In genomic region chr20:32564921-32565734, GRCh38 we compare ENCODE assay signal across 10 cellular contexts. TPM values are rescaled to one million over a fixed set of nuclear protein-coding genes. Genes with fewer than 3 reads are reported as not detected.
DNase-seq lines count a peak whose midpoint lies in the region; ATAC-seq and TF ChIP-seq lines count a peak whose summit lies in the region.
"Had no signal": no experiment of that assay in that cellular context is flagged by ENCODE, and none has a peak within 500 bp of the region (broad histone marks: within the 10 kb centered on the region; RNA-seq: fewer than 3 reads in every experiment).

No MANE protein-coding gene starts in this region.

- H3K4me1 Mint-ChIP-seq in stimulated activated memory B cell treated with anti-CD40 and anti-IgM and Interleukin-4, amounts not matched to agents 10 μg/mL and 1 μg/mL and 100 μg/mL, for 72 hours = peaks cover 23% of the 10 kb centered on the region

- no peaks in the 10 kb centered on the region for H3K27me3 ChIP-seq in gastroesophageal sphincter
- no peaks in the 10 kb centered on the region for H3K27me3 ChIP-seq in effector memory CD4-positive, alpha-beta T cell (replicated peaks; ENCODE audit: control insufficient read depth, insufficient read depth, low read length, poor library complexity, severe bottlenecking)

- H3K27ac Mint-ChIP-seq in stimulated activated memory B cell treated with anti-CD40 and anti-IgM and Interleukin-4, amounts not matched to agents 10 μg/mL and 1 μg/mL and 100 μg/mL, for 72 hours = no peak overlapping the region

- no peak for TF ChIP-seq POLR2A in gastroesophageal sphincter (IDR thresholded peaks at IDR 0.05)

- no peaks in the 10 kb centered on the region for H3K9me3 ChIP-seq in gastroesophageal sphincter
- no peaks in the 10 kb centered on the region for H3K9me3 ChIP-seq in mucosa of descending colon
- H3K9me3 ChIP-seq in effector memory CD4-positive, alpha-beta T cell (ENCODE audit: control insufficient read depth, low read length) = no peaks in the 10 kb centered on the region

- H3K9me3 Mint-ChIP-seq in stimulated activated memory B cell treated with anti-CD40 and anti-IgM and Interleukin-4, amounts not matched to agents 10 μg/mL and 1 μg/mL and 100 μg/mL, for 72 hours = no peaks in the 10 kb centered on the region

- intact Hi-C loops in mucosa of descending colon (cut with DNase I, micrococcal nuclease) = no loop called here

- no peak overlapping the region for H3K4me3 Mint-ChIP-seq in stimulated activated memory B cell treated with anti-CD40 and anti-IgM and Interleukin-4, amounts not matched to agents 10 μg/mL and 1 μg/mL and 100 μg/mL, for 72 hours

- H3K27ac ChIP-seq in gastroesophageal sphincter = no peak overlapping the region
- no peak overlapping the region for H3K27ac ChIP-seq in effector memory CD4-positive, alpha-beta T cell (ENCODE audit: insufficient read depth, low read length, poor library complexity, severe bottlenecking)

- H3K4me3 ChIP-seq in gastroesophageal sphincter = no peak overlapping the region
- H3K4me3 ChIP-seq in mucosa of descending colon = no peak overlapping the region
- H3K4me3 ChIP-seq in effector memory CD4-positive, alpha-beta T cell (ENCODE audit: insufficient read depth, low read depth, low read length, poor library complexity, severe bottlenecking) = no peak overlapping the region

- peak; percentile 71 for DNase-seq in CD1c-positive myeloid dendritic cell (ENCODE audit: extremely low spot score)
- DNase-seq in SK-N-DZ (ENCODE audit: low spot score) = peak; percentile 52
- DNase-seq in mucosa of descending colon = peak; percentile 32 to 72 (median 43)
- DNase-seq in effector memory CD4-positive, alpha-beta T cell = no peak
- no peak for DNase-seq in DMS53 treated with DMSO at 0.1 percent for 48 hours (lab: John Stamatoyannopoulos, UW; ENCODE audit: unreplicated experiment)
- DNase-seq: mesendoderm, NCI-H1694 treated with DMSO at 0.1 percent for 48 hours had no signal

- no peak for TF ChIP-seq EP300 in gastroesophageal sphincter (IDR thresholded peaks at IDR 0.05)

- H3K36me3 ChIP-seq in gastroesophageal sphincter (no peaks in the 10 kb centered on the region), mucosa of descending colon (ENCODE audit: low read depth) (no peaks in the 10 kb centered on the region)
- no peaks in the 10 kb centered on the region for H3K36me3 ChIP-seq in effector memory CD4-positive, alpha-beta T cell (ENCODE audit: control insufficient read depth, insufficient read depth, low read length)

- ATAC-seq in gastroesophageal sphincter (peak; percentile 40), mucosa of descending colon (peak; percentile 47), GM19351 (IDR thresholded peaks at IDR 0.05; ENCODE audit: unreplicated experiment) (no peak)
- ATAC-seq in stimulated activated memory B cell treated with anti-CD40 and anti-IgM and Interleukin-4, amounts not matched to agents 10 μg/mL and 1 μg/mL and 100 μg/mL, for 72 hours = no peak

- WGBS in gastroesophageal sphincter (ENCODE audit: low coverage in 1 of 2), 2 donors = 38 to 74% methylated on average over 4 of the region's 19 CpGs

- H3K4me1 ChIP-seq in gastroesophageal sphincter (no peaks in the 10 kb centered on the region), mucosa of descending colon (ENCODE audit: low read depth) (no peaks in the 10 kb centered on the region)
- H3K4me1 ChIP-seq in effector memory CD4-positive, alpha-beta T cell (ENCODE audit: control insufficient read depth, insufficient read depth, low read length, poor library complexity, severe bottlenecking) = peaks cover 11% of the 10 kb centered on the region

- H3K36me3 Mint-ChIP-seq in stimulated activated memory B cell treated with anti-CD40 and anti-IgM and Interleukin-4, amounts not matched to agents 10 μg/mL and 1 μg/mL and 100 μg/mL, for 72 hours = no peaks in the 10 kb centered on the region

- TF ChIP-seq CTCF in gastroesophageal sphincter (IDR thresholded peaks at IDR 0.05) = no peak
- TF ChIP-seq CTCF in mucosa of descending colon (IDR thresholded peaks at IDR 0.05) = no peak

- no peaks in the 10 kb centered on the region for H3K27me3 Mint-ChIP-seq in stimulated activated memory B cell treated with anti-CD40 and anti-IgM and Interleukin-4, amounts not matched to agents 10 μg/mL and 1 μg/mL and 100 μg/mL, for 72 hours

RNA-seq across cellular contexts. Expression of gene NOL4L, which starts 20.0 kb away (rescaled TPM):
- polyA plus RNA-seq in SK-N-DZ (2014; cell fraction: cytosol; rRNA removed) = 28.6 and 29.6 TPM in 2 replicates
- polyA plus RNA-seq in SK-N-DZ (2014; cell fraction: nucleus; rRNA removed) = 40.7 and 52.5 TPM in 2 replicates
- total RNA-seq in gastroesophageal sphincter (10 to 100 TPM in 2 of 4 donors, 1 to 10 TPM in 2; 9.0 to 14.7 (median 10.8) TPM), mucosa of descending colon (10 to 100 TPM; 46.1 to 75.3 (median 55.1) TPM)

Comparison
In these comparisons a context has a peak if more than half of its experiments do, and no peak if none do; other contexts are left out.
1. DNase-seq: peak in CD1c-positive myeloid dendritic cell (single experiment), SK-N-DZ (single experiment) and mucosa of descending colon (3 of 3); none in effector memory CD4-positive, alpha-beta T cell (0 of 3) and DMS53 treated with DMSO at 0.1 percent for 48 hours (single experiment).
2. ATAC-seq: peak in gastroesophageal sphincter (single experiment) and mucosa of descending colon (single experiment); none in GM19351 (single experiment) and stimulated activated memory B cell treated with anti-CD40 and anti-IgM and Interleukin-4, amounts not matched to agents 10 μg/mL and 1 μg/mL and 100 μg/mL, for 72 hours (single experiment).